ENCODE assay signal across 21 cellular contexts in genomic region chr15:88727439-88727838, GRCh38.
DNase-seq lines count a peak whose midpoint lies in the region; ATAC-seq and TF ChIP-seq lines count a peak whose summit lies in the region.
"Had no signal": no experiment of that assay in that cellular context is flagged by ENCODE, and none has a peak within 500 bp of the region (broad histone marks: within the 10 kb centered on the region; RNA-seq: fewer than 3 reads in every experiment).

No MANE protein-coding gene starts in this region.

- ATAC-seq in GM21619 (IDR thresholded peaks at IDR 0.05; ENCODE audit: unreplicated experiment) (no peak), HG02884 (IDR thresholded peaks at IDR 0.05; ENCODE audit: unreplicated experiment) (no peak)
- ATAC-seq: GM12878, Right ventricle myocardium inferior, T-cell had no signal

- no peaks in the 10 kb centered on the region for H3K36me3 ChIP-seq in stomach
- H3K36me3 ChIP-seq: BLaER1 had no signal

- peaks cover 0 to 4% (median 0%) of the 10 kb centered on the region in 3 donors for H3K27me3 ChIP-seq in stomach
- H3K27me3 ChIP-seq: BLaER1 had no signal

- DNase-seq in ELF-1 (ENCODE audit: low read depth, low spot score) (peak; percentile 13), HT-29 (ENCODE audit: low spot score) (peak; percentile 49), RPMI7951 (ENCODE audit: low read depth) (peak; percentile 27), stomach (peak; percentile 76), midbrain (lab: John Stamatoyannopoulos, UW) (no peak)
- DNase-seq: DMS 273 treated with DMSO at 0.1 percent for 48 hours; GOT3; HFFc6; Kasumi-1; NCI-H146; NCI-H2081 treated with DMSO at 0.1 percent for 48 hours; NCI-H526; NK-92 treated with Interleukin-12 subunit alpha and Interleukin-12 subunit beta, amount 100 ng/mL, for 24 hours; OCI-M1; T-cell had no signal

- no peak for TF ChIP-seq CTCF in stomach (IDR thresholded peaks at IDR 0.05)

- peaks cover 0 to under 1% (median 0%) of the 10 kb centered on the region in 4 donors for H3K9me3 ChIP-seq in stomach

- H3K4me3 ChIP-seq in stomach = no peak overlapping the region
- H3K4me3 ChIP-seq: BLaER1, GM12878, SK-N-MC had no signal

- WGBS in stomach, 5 donors = 36 to 61% (median 52%) methylated on average over 5 of the region's 5 CpGs

- no peak for TF ChIP-seq POLR2A in stomach (IDR thresholded peaks at IDR 0.05)

- intact Hi-C loops in stomach (cut with DNase I; ENCODE audit: low total_unique reads) = no loop called here

- H3K27ac ChIP-seq in stomach = no peak overlapping the region
- H3K27ac ChIP-seq: BLaER1, SK-N-MC had no signal

- no peaks in the 10 kb centered on the region for H3K4me1 ChIP-seq in stomach

- no peak for TF ChIP-seq EP300 in stomach (IDR thresholded peaks at IDR 0.05)
